Comparison of ENCODE assay signal across 8 cellular contexts in the genomic region with DNA sequence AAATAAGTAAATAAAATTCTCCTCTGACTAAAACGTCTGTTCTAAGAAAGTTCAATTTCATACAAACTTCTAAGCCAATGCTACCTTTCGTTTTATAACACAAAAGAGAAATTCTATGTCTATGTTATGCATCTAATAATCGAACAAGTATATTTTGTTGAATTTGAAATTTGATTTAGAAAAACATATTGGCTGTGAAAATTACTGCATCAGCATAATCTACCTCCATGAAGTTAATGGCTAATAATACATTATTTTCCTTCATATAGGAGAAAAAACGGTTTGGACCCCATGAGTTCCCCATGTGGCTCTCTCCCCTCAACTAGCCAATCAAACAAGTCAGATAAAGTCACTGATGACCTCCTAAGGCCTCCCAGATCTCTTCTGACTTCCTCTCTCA.
"Had no signal": no experiment of that assay in that cellular context is flagged by ENCODE, and none has a peak within 500 bp of the region (broad histone marks: within the 10 kb centered on the region; RNA-seq: fewer than 3 reads in every experiment).

No MANE protein-coding gene starts in this region.

- DNase-seq: GDM1, GF-D8 had no signal

- FAIRE-seq: G401.6, GM12878, GM12891, GM12892, GM18507, GM19239 had no signal

- ATAC-seq: GM12878 had no signal

- H3K4me3 ChIP-seq: GM12878 had no signal
